8 cellular contexts compared by ENCODE assay signal in the genomic region with DNA sequence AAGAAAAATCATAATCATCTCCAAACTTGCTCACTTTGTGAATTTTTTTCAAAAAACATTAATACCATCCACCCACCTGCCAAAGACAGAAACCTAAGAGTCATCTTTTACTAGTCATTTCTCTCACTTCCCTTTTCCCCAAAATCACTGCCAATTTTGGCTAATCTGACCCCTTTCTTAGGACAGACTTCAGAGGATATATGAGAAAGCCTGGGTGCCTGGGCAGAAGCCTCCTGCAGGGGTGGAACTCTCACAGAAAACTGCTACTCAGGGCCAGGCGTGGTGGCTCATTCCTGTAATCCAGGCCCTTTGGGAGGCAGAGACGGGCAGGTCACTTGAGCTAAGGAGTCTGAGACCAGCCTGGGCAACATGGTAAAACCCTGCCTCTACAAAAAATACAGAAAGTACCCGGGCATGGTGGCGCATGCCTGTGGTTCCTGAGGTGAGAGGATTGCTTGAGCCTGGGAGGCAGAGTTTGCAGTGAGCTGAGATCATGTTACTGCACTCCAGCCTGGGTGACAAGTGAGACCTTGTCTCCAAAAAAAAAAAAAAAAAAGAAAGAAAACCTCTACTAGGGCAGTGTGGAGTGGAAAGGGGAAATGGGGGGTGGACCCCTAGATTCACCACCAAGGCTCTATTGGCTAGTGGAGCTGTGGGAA. TPM values are rescaled to one million over a fixed set of nuclear protein-coding genes. Genes with fewer than 3 reads are reported as not detected.
A peak's percentile ranks its signal among the peaks of the same experiment; 100 is the strongest.
DNase-seq lines count a peak whose midpoint lies in the region; ATAC-seq and TF ChIP-seq lines count a peak whose summit lies in the region.

No MANE protein-coding gene starts in this region.

- H3K9me3 Mint-ChIP-seq in HFFc6 = no peaks in the 10 kb centered on the region; the same call in 1 of the 2 replicates

- no peak overlapping the region for H2AFZ ChIP-seq in trophoblast cell (ENCODE audit: insufficient read depth, low read length, poor library complexity)

- H3K4me3 ChIP-seq in cardiac muscle cell = no peak overlapping the region
- peak overlapping the region; percentile 4 for H3K4me3 ChIP-seq in astrocyte of the cerebellum (ENCODE audit: low read depth, low read length)
- H3K4me3 ChIP-seq in trophoblast cell (ENCODE audit: low read depth, low read length) = no peak overlapping the region
- H3K4me3 ChIP-seq in transverse colon = no peak overlapping the region

- peaks cover 15% of the 10 kb centered on the region for H3K36me3 ChIP-seq in cardiac muscle cell
- H3K36me3 ChIP-seq in trophoblast cell (ENCODE audit: control insufficient read depth in 1 of 2, insufficient read depth in 2 of 2, low read length in 2 of 2) = peaks cover 7 to 10% of the 10 kb centered on the region in 2 experiments
- peaks cover 0 to 20% (median 9%) of the 10 kb centered on the region in 4 donors for H3K36me3 ChIP-seq in transverse colon

- H3K79me2 ChIP-seq in trophoblast cell (ENCODE audit: control insufficient read depth, insufficient read depth, low read length, poor library complexity) = peaks cover 27% of the 10 kb centered on the region

- H3K27me3 Mint-ChIP-seq in HFFc6 (ENCODE audit: insufficient read depth) = peaks cover 2% of the 10 kb centered on the region

- no peak for ATAC-seq in left ventricle myocardium superior

- no peak overlapping the region for H4K91ac ChIP-seq in trophoblast cell (ENCODE audit: low read depth, low read length)

- no peak for TF ChIP-seq EP300 in transverse colon (IDR thresholded peaks at IDR 0.05; ENCODE audit: low read depth)

- H3K14ac ChIP-seq in trophoblast cell (ENCODE audit: low read length) = no peak overlapping the region

- H3K4me1 ChIP-seq in cardiac muscle cell (ENCODE audit: low read depth) (no peaks in the 10 kb centered on the region), trophoblast cell (ENCODE audit: control insufficient read depth in 1 of 2, insufficient read depth in 2 of 2, low read length in 2 of 2) (peaks cover 2 to 3% of the 10 kb centered on the region in 2 experiments), transverse colon (peaks cover 29 to 43% (median 32%) of the 10 kb centered on the region in 4 donors)

- DNase-seq in cardiac muscle cell (ENCODE audit: low read depth in 1 of 2, low spot score in 1 of 2) (peak in 1 of 2 donors; percentile 28), left ventricle myocardium superior (no peak), HFFc6 (peak; percentile 54), MV-4-11 (lab: John Stamatoyannopoulos, UW) (peak; percentile 84), astrocyte of the cerebellum (ENCODE audit: low read depth) (no peak), trophoblast cell (peak in 1 of 2 donors; percentile 23), DMS153 treated with DMSO at 0.1 percent for 48 hours (lab: John Stamatoyannopoulos, UW; ENCODE audit: unreplicated experiment) (no peak), transverse colon (no peak)

- H3K36me3 Mint-ChIP-seq in HFFc6 (ENCODE audit: low read depth) = peaks cover 41% of the 10 kb centered on the region

- H3K18ac ChIP-seq in trophoblast cell (ENCODE audit: low read length) = no peak overlapping the region

- H3K4ac ChIP-seq in trophoblast cell (ENCODE audit: low read depth, low read length) = peak overlapping the region; percentile 80

- no peak overlapping the region for H3K23ac ChIP-seq in trophoblast cell (ENCODE audit: low read length)

- no peak for TF ChIP-seq CTCF in cardiac muscle cell (IDR thresholded peaks at IDR 0.05; ENCODE audit: low read depth, low read length)
- peak; percentile 26 for TF ChIP-seq CTCF in HFFc6 (IDR thresholded peaks at IDR 0.05)
- peak; percentile 11 for TF ChIP-seq CTCF in astrocyte of the cerebellum (IDR thresholded peaks at IDR 0.05; ENCODE audit: low read depth, low read length, missing control alignments)
- TF ChIP-seq CTCF in transverse colon (IDR thresholded peaks at IDR 0.05) = no peak

- H2BK12ac ChIP-seq in trophoblast cell (ENCODE audit: low read length) = no peak overlapping the region

- no peak overlapping the region for H2BK5ac ChIP-seq in trophoblast cell (ENCODE audit: low read depth, low read length, poor library complexity)

- H3K27ac Mint-ChIP-seq in HFFc6 = peak overlapping the region; percentile 88

- no peak overlapping the region for H2BK120ac ChIP-seq in trophoblast cell (ENCODE audit: insufficient read depth, low read length, poor library complexity)

- H4K8ac ChIP-seq in trophoblast cell (ENCODE audit: low read depth, low read length) = no peak overlapping the region

- no peak overlapping the region for H3K9ac ChIP-seq in trophoblast cell (ENCODE audit: low read length)

- H2AK5ac ChIP-seq in trophoblast cell (ENCODE audit: low read length) = no peak overlapping the region

- WGBS in trophoblast cell (ENCODE audit: extremely low coverage, insufficient coverage, insufficient read length) = no CpG with 5 or more reads among the region's 4 CpGs
- 40 to 46% methylated on average over 2 to 4 of the region's 4 CpGs for WGBS in transverse colon (ENCODE audit: low coverage in 1 of 2), 2 donors

- no peak for TF ChIP-seq POLR2A in transverse colon (IDR thresholded peaks at IDR 0.05)

- H3K4me2 ChIP-seq in trophoblast cell (ENCODE audit: low read length) = no peak overlapping the region

- H4K12ac ChIP-seq in trophoblast cell (ENCODE audit: low read depth, low read length) = no peak overlapping the region

- H3K27ac ChIP-seq in cardiac muscle cell (peak overlapping the region; percentile 41), trophoblast cell (ENCODE audit: low read depth, low read length) (no peak overlapping the region), transverse colon (peak overlapping the region in 2 of 4 donors; percentile 16 to 34)

- H3K79me1 ChIP-seq in trophoblast cell (ENCODE audit: low read length) = peaks cover 13% of the 10 kb centered on the region

- H3K27me3 ChIP-seq in cardiac muscle cell (no peaks in the 10 kb centered on the region), trophoblast cell (ENCODE audit: insufficient read depth, low read length) (no peaks in the 10 kb centered on the region), transverse colon (no peaks in the 10 kb centered on the region)

- peak overlapping the region; percentile 97 for H3K4me3 Mint-ChIP-seq in HFFc6

- in situ Hi-C loops in astrocyte of the cerebellum (cut with HindIII; ENCODE audit: low sequenced_read_pairs) (no loop called here), transverse colon (cut with MboI; ENCODE audit: low pct_ligation_motif_present in 1 of 4, low pct_unique_long_range_greater_than_20kb in 1 of 4, low sequenced_read_pairs in 3 of 4) (no loop called here)

- no peaks in the 10 kb centered on the region for H3K9me3 ChIP-seq in cardiac muscle cell (ENCODE audit: low read depth)
- no peaks in the 10 kb centered on the region for H3K9me3 ChIP-seq in trophoblast cell (ENCODE audit: insufficient read depth, low read depth, low read length)
- H3K9me3 ChIP-seq in transverse colon = no peaks in the 10 kb centered on the region

- intact Hi-C loops in left ventricle myocardium superior (cut with micrococcal nuclease) (no loop called here), transverse colon (cut with DNase I; ENCODE audit: low total_unique reads) (loop anchor here (10.0 kb wide), 1 partner anchor 106 kb away; the partner anchor contains the start of genes KDM1B and TPMT)

- H3K4me1 Mint-ChIP-seq in HFFc6 (ENCODE audit: low read depth) = peaks cover 53% of the 10 kb centered on the region

RNA-seq across cellular contexts. Expression of gene DEK, which starts 3.8 kb away (rescaled TPM):
- total RNA-seq in cardiac muscle cell (95.3 and 128 TPM in 2 replicates), left ventricle myocardium superior (69.1 TPM), transverse colon (100 to 1,000 TPM in 3 of 4 donors, 10 to 100 TPM in 1; 96.9 to 175 (median 111) TPM)
- 80.8 and 90.6 TPM in 2 replicates for polyA plus RNA-seq in cardiac muscle cell
- 100 to 1,000 TPM in 5 of 6 experiments, 10 to 100 TPM in 1; 76.7 to 144 (median 132) TPM for total RNA-seq in HFFc6 (2021; fragmentation: NEBNext Ultra II Directional; extraction: Animal tissue kit (Norgen Biotek cat#: 25700))
- polyA plus RNA-seq in trophoblast cell (2013) = 71.5 and 79.3 TPM in 2 replicates

Comparison
In these comparisons a context has a peak if more than half of its experiments do, and no peak if none do; other contexts are left out.
1. DNase-seq: peak in HFFc6 (single experiment) and MV-4-11 (single experiment); none in left ventricle myocardium superior (single experiment), astrocyte of the cerebellum (single experiment), DMS153 treated with DMSO at 0.1 percent for 48 hours (single experiment) and transverse colon (single experiment).
2. CTCF ChIP-seq: peak in HFFc6 (single experiment) and astrocyte of the cerebellum (single experiment); none in cardiac muscle cell (single experiment) and transverse colon (0 of 5).